ENCODE assay signal across 1 cellular context in the genomic region with DNA sequence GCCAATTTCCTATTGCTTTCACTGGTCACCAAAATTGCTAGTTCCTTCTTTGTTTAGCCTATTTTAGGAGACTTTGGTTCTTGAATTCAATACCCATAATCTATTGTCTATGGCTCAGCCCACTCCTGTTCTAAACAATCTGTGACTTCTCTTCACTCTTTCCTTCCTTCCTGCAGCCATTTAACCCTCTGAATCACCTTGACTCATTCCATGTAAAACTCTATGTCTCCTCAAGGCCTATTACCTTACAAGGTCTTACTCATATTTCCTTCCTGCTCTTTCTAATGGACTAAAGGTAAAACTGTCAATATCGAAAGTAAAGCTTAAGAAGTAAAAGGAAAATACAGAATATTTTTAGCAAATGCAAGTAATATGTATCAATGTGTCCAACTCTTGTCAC.
TF ChIP-seq lines count a peak whose summit lies in the region.

No MANE protein-coding gene starts in this region.

TF ChIP-seq in IMR-90, 13 proteins besides CTCF, POLR2A, EP300 and RAD21 (continued from another document):
- TF ChIP-seq MXI1 (IDR thresholded peaks at IDR 0.05; ENCODE audit: borderline replicate concordance, low read depth, low read length) = no peak
- TF ChIP-seq MAFK (IDR thresholded peaks at IDR 0.05; ENCODE audit: low read depth, low read length) = no peak
- no peak for TF ChIP-seq CHD1 (IDR thresholded peaks at IDR 0.05; ENCODE audit: low read depth, low read length)
- TF ChIP-seq, protein P1, sequence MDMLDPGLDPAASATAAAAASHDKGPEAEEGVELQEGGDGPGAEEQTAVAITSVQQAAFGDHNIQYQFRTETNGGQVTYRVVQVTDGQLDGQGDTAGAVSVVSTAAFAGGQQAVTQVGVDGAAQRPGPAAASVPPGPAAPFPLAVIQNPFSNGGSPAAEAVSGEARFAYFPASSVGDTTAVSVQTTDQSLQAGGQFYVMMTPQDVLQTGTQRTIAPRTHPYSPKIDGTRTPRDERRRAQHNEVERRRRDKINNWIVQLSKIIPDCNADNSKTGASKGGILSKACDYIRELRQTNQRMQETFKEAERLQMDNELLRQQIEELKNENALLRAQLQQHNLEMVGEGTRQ (IDR thresholded peaks at IDR 0.05; ENCODE audit: low read depth, low read length) = no peak
- TF ChIP-seq CEBPB (IDR thresholded peaks at IDR 0.05; ENCODE audit: low read depth, low read length) = no peak
